Comparison of ENCODE assay signal across 8 cellular contexts in the genomic region with DNA sequence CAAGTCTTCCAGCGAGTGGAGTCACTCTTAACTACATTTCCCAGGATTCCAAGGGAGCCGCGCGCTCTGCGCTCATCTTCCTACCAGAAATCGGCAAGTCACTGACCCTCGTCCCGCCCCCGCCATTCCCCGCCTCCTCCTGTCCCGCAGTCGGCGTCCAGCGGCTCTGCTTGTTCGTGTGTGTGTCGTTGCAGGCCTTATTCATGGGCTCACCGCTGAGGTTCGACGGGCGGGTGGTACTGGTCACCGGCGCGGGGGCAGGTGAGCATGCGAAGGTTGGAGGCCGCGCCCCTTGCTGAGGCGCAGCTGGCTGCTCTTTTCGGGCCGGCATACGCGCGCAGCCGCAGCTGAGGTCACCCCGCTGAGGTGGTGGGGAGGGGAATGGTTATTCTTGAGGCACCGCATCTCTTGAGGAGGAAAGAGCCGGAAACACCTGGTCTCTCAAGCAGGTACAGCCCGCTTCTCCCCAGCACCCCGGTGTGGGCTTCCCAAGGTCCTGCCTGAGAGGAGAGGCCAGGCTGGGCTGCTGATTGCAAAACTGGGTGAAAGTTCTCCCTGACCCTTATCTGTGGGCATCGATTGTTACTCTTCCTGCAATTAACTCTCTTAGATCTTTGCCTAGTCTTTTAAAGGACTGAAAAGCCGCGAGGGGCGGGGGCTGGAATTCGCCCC. TPM values are rescaled to one million over a fixed set of nuclear protein-coding genes. Genes with fewer than 3 reads are reported as not detected.
A peak's percentile ranks its signal among the peaks of the same experiment; 100 is the strongest.
DNase-seq lines count a peak whose midpoint lies in the region; ATAC-seq and TF ChIP-seq lines count a peak whose summit lies in the region.

TSS of gene HSD17B4 (plus strand) at position 125 of the 672 bp plus-strand sequence. CDS start at position 204, 79 bp downstream.

- H3K27ac Mint-ChIP-seq in nephron progenitor cell = peak within 1 kb of the TSS; percentile 90
- peak within 1 kb of the TSS; percentile 93 to 94 for H3K27ac Mint-ChIP-seq in stimulated activated naive CD8-positive, alpha-beta T cell treated with anti-CD3 and anti-CD28 coated beads, Interleukin-15, amount 100 ng/mL, for 72 hours

- peaks cover 32% of the 10 kb centered on the region for H3K9me3 Mint-ChIP-seq in nephron progenitor cell
- no peaks in the 10 kb centered on the region for H3K9me3 Mint-ChIP-seq in stimulated activated naive CD8-positive, alpha-beta T cell treated with anti-CD3 and anti-CD28 coated beads, Interleukin-15, amount 100 ng/mL, for 72 hours

- H3K4me3 Mint-ChIP-seq in nephron progenitor cell = peak within 1 kb of the TSS; percentile 97
- peak within 1 kb of the TSS; percentile 94 for H3K4me3 Mint-ChIP-seq in stimulated activated naive CD8-positive, alpha-beta T cell treated with anti-CD3 and anti-CD28 coated beads, Interleukin-15, amount 100 ng/mL, for 72 hours

- TF ChIP-seq CTCF in nephron progenitor cell (IDR thresholded peaks at IDR 0.05) = no peak

- peak; percentile 97 for ATAC-seq in stimulated activated naive CD8-positive, alpha-beta T cell treated with anti-CD3 and anti-CD28 coated beads, Interleukin-15, amount 100 ng/mL, for 72 hours

- DNase-seq in EL (peak; percentile 87), H4 (ENCODE audit: low spot score) (peak; percentile 86), LoVo (ENCODE audit: low spot score) (peak; percentile 95), SHP77 (lab: John Stamatoyannopoulos, UW) (peak; percentile 88 to 90), fibroblast of the conjunctiva (ENCODE audit: low read depth) (peak; percentile 69), nephron progenitor cell (peak; percentile 85)
- peak; percentile 72 for DNase-seq in activated effector memory CD4-positive, alpha-beta T cell treated with Interleukin-2 at 50 U/mL for 16 hours
- DNase-seq in stimulated activated naive CD8-positive, alpha-beta T cell treated with anti-CD3 and anti-CD28 coated beads, Interleukin-15, amount 100 ng/mL, for 72 hours = peak; percentile 78 to 80

- peaks cover 34% of the 10 kb centered on the region for H3K36me3 Mint-ChIP-seq in nephron progenitor cell (ENCODE audit: low read depth)

- peaks cover 3% of the 10 kb centered on the region for H3K27me3 Mint-ChIP-seq in nephron progenitor cell (ENCODE audit: low read depth, poor library complexity)
- no peaks in the 10 kb centered on the region for H3K27me3 Mint-ChIP-seq in stimulated activated naive CD8-positive, alpha-beta T cell treated with anti-CD3 and anti-CD28 coated beads, Interleukin-15, amount 100 ng/mL, for 72 hours

- H3K4me1 Mint-ChIP-seq in nephron progenitor cell = peaks cover 12% of the 10 kb centered on the region
- H3K4me1 Mint-ChIP-seq in stimulated activated naive CD8-positive, alpha-beta T cell treated with anti-CD3 and anti-CD28 coated beads, Interleukin-15, amount 100 ng/mL, for 72 hours = peaks cover 16% of the 10 kb centered on the region

RNA-seq across cellular contexts. Expression of gene HSD17B4, which starts in this region (rescaled TPM):
- total RNA-seq in H4 (2014; rRNA removed; shearing (Covaris generic)) = 319 and 381 TPM in 2 replicates

Comparison
In these comparisons a context has a peak if more than half of its experiments do, and no peak if none do; other contexts are left out.
1. Peak in every context shown above with its lines: DNase-seq and ATAC-seq.